ENCODE assay signal across 8 cellular contexts in the genomic region with DNA sequence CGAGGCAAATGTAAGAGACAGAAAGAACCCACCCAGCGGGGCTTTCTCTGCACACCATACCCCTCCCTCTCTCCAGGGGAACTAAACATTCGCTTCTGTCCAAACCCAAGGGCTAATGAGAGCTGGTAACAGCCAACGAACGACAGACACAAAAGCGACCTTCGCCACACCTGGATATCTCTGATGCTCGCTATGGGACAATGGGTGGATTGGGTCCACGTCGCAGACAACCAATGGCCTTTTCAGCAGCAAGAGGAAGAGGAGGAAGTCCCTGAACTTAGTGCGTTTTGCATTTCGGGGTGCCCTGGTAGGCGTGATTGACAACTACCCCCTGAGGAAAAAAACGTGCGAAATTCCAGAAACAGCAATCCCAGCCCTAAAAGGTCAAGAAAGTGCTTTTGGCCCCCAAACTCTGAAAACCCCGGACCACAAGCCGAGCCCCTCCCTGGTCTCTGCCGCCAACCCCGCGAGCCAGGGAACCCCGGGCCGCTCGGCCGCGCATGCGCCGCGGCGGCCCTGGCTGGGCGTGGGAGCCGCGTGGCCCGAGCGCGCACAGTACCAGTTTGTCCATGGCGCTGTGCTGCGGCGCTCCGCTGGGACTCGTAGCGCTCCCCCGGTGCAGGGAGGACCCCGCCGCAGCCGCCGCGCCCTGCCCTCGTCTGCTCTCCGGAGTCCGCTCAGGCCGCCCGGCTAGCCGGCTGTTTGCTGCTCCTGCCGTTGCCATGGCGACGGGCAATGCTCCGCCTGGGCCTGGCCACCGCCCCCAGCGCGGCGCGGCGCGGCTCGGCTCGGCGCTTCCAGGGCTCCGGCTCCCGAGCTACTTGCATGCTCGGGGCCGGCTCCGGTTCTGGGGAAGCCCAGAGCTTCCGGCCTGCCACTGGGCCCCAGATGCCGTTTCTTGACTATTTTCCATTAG.
DNase-seq lines count a peak whose midpoint lies in the region; FAIRE-seq and TF ChIP-seq lines count a peak whose summit lies in the region.

No MANE protein-coding gene starts in this region.

- POLR2A ChIA-PET in HEK293 (lab: Yijun Ruan, JAX) = interaction anchor here (0.7 to 1.3 kb wide), 5 partner anchors 19 to 134 kb away, joined by 3 to 4 read pairs (median 4); no protein-coding TSS in a partner anchor

- H3K4me3 ChIP-seq in HEK293 (ENCODE audit: low read depth, low read length) (peak overlapping the region; percentile 65), MG63 (peak overlapping the region; percentile 59), iPS-11a (ENCODE audit: low read depth, low read length) (peak overlapping the region; percentile 70)

- H3K36me3 ChIP-seq in HEK293 (ENCODE audit: control insufficient read depth in 2 of 2, insufficient read depth in 1 of 2, low read length in 2 of 2) (no peaks in the 10 kb centered on the region), MG63 (no peaks in the 10 kb centered on the region)

- peaks cover 18% of the 10 kb centered on the region for H3K4me1 ChIP-seq in HEK293 (ENCODE audit: control insufficient read depth, insufficient read depth, low read length)

- H3K27ac ChIP-seq in HEK293 (ENCODE audit: extremely low read depth, low read depth, low read length) = peak overlapping the region; percentile 74

- peak; percentile 83 for TF ChIP-seq CTCF in HEK293 (tag by site-specific recombination; IDR thresholded peaks at IDR 0.05)

- no peak for TF ChIP-seq POLR2A in GM12892 (IDR thresholded peaks at IDR 0.05; ENCODE audit: low read depth, low read length)

- H3K27me3 ChIP-seq in MG63 = no peaks in the 10 kb centered on the region

- FAIRE-seq in GM12892 (lab: Jason Lieb, UNC) = peak; percentile 75

- DNase-seq in GM12892 (ENCODE audit: insufficient read length) (peak; percentile 60), MG63 (peak; percentile 98), SHP77 treated with DMSO at 0.1 percent for 48 hours (lab: John Stamatoyannopoulos, UW) (peak; percentile 97), brain pericyte (ENCODE audit: low read depth, low spot score) (peak; percentile 47), retina (peak; percentile 93)
- no peak for DNase-seq in central memory CD4-positive, alpha-beta T cell

- H3K9me3 ChIP-seq in HEK293 (ENCODE audit: control insufficient read depth, insufficient read depth, low read depth, low read length) = no peaks in the 10 kb centered on the region
- H3K9me3 ChIP-seq in MG63 = no peaks in the 10 kb centered on the region

- CTCF ChIA-PET in HEK293 (lab: Yijun Ruan, JAX) = interaction anchor here (0.6 to 0.7 kb wide), 2 partner anchors 9 to 28 kb away, joined by 3 read pairs; no protein-coding TSS in a partner anchor

TF ChIP-seq in HEK293, 187 proteins besides CTCF, POLR2A, EP300 and RAD21 (continues in another document):
- TF ChIP-seq ZBTB7A (tag by site-specific recombination; IDR thresholded peaks at IDR 0.05; ENCODE audit: low read depth) (no peak), TSHZ1 (tag by site-specific recombination; IDR thresholded peaks at IDR 0.05; ENCODE audit: borderline replicate concordance) (no peak), ZNF704 (tag by site-specific recombination; IDR thresholded peaks at IDR 0.05) (no peak), ZBTB21 (tag by site-specific recombination; IDR thresholded peaks at IDR 0.05) (no peak), ZNF175 (tag by site-specific recombination; IDR thresholded peaks at IDR 0.05) (no peak), SALL2 (tag by site-specific recombination; IDR thresholded peaks at IDR 0.05; ENCODE audit: borderline replicate concordance) (no peak), TCF7L2 (IDR thresholded peaks at IDR 0.05; ENCODE audit: borderline replicate concordance, low read depth, low read length) (no peak), ATF2 (tag by site-specific recombination; IDR thresholded peaks at IDR 0.05; ENCODE audit: low read depth) (no peak), ZNF121 (tag by site-specific recombination; IDR thresholded peaks at IDR 0.05) (no peak), ZNF747 (tag by site-specific recombination; IDR thresholded peaks at IDR 0.05) (no peak), ZNF146 (tag by site-specific recombination; IDR thresholded peaks at IDR 0.05) (no peak)
- TF ChIP-seq, protein P1, sequence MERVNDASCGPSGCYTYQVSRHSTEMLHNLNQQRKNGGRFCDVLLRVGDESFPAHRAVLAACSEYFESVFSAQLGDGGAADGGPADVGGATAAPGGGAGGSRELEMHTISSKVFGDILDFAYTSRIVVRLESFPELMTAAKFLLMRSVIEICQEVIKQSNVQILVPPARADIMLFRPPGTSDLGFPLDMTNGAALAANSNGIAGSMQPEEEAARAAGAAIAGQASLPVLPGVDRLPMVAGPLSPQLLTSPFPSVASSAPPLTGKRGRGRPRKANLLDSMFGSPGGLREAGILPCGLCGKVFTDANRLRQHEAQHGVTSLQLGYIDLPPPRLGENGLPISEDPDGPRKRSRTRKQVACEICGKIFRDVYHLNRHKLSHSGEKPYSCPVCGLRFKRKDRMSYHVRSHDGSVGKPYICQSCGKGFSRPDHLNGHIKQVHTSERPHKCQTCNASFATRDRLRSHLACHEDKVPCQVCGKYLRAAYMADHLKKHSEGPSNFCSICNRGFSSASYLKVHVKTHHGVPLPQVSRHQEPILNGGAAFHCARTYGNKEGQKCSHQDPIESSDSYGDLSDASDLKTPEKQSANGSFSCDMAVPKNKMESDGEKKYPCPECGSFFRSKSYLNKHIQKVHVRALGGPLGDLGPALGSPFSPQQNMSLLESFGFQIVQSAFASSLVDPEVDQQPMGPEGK (tag by site-specific recombination; IDR thresholded peaks at IDR 0.05) = peak; percentile 53
- TF ChIP-seq, protein P2, sequence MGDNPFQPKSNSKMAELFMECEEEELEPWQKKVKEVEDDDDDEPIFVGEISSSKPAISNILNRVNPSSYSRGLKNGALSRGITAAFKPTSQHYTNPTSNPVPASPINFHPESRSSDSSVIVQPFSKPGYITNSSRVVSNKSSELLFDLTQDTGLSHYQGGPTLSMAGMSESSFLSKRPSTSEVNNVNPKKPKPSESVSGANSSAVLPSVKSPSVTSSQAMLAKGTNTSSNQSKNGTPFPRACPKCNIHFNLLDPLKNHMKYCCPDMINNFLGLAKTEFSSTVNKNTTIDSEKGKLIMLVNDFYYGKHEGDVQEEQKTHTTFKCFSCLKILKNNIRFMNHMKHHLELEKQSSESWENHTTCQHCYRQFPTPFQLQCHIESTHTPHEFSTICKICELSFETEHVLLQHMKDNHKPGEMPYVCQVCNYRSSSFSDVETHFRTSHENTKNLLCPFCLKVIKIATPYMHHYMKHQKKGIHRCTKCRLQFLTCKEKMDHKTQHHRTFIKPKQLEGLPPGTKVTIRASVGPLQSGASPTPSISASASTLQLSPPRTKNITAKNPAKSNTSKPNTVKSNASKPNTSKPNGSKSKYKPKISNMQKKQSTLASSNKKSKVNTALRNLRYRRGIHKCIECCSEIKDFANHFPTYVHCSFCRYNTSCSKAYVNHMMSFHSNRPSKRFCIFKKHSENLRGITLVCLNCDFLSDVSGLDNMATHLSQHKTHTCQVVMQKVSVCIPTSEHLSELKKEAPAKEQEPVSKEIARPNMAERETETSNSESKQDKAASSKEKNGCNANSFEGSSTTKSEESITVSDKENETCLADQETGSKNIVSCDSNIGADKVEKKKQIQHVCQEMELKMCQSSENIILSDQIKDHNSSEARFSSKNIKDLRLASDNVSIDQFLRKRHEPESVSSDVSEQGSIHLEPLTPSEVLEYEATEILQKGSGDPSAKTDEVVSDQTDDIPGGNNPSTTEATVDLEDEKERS (tag by site-specific recombination; IDR thresholded peaks at IDR 0.05) = 0 out of 2 replicates have a peak, but pooled peaks have one; percentile 35
